26 cellular contexts compared by ENCODE assay signal in genomic region chr2:198387677-198388076, GRCh38.
DNase-seq lines count a peak whose midpoint lies in the region; ATAC-seq and TF ChIP-seq lines count a peak whose summit lies in the region.
"Had no signal": no experiment of that assay in that cellular context is flagged by ENCODE, and none has a peak within 500 bp of the region (broad histone marks: within the 10 kb centered on the region; RNA-seq: fewer than 3 reads in every experiment).

No MANE protein-coding gene starts in this region.

- TF ChIP-seq CTCF in mucosa of descending colon (IDR thresholded peaks at IDR 0.05), result no peak

- intact Hi-C loops in left colon (cut with DNase I, micrococcal nuclease) (no loop called here), mucosa of descending colon (cut with DNase I, micrococcal nuclease) (no loop called here)

- CTCF ChIA-PET in HEK293T (lab: Yijun Ruan, JAX), result no interaction called here

- ATAC-seq in left colon (peak; percentile 82), mucosa of descending colon (peak; percentile 58)
- ATAC-seq: A549; CD8-positive, alpha-beta T cell had no signal

- no peaks in the 10 kb centered on the region for H3K4me1 ChIP-seq in mucosa of descending colon (ENCODE audit: low read depth)
- H3K4me1 ChIP-seq: A549, BE2C, Caco-2 had no signal

- DNase-seq in left colon (no peak), mucosa of descending colon (no peak), HEK293T (ENCODE audit: extremely low spot score) (no peak), occipital lobe (lab: John Stamatoyannopoulos, UW) (no peak)
- DNase-seq: 8988T; ACHN; AML-193; BE2C; C1 segment of cervical spinal cord; Caco-2; Calu3; CD4-positive, alpha-beta memory T cell; CD4-positive, alpha-beta T cell; CD4-positive, CD25-positive, alpha-beta regulatory T cell; CD8-positive, alpha-beta memory T cell; CD8-positive, alpha-beta T cell; DMS 273 treated with DMSO at 0.1 percent for 48 hours; DMS153; DMS53; DMS79; DMS79 treated with DMSO at 0.1 percent for 48 hours; DND-41; EL had no signal

- POLR2A ChIA-PET in HEK293T (lab: Yijun Ruan, JAX), result no interaction called here

- no peaks in the 10 kb centered on the region for H3K36me3 ChIP-seq in mucosa of descending colon (ENCODE audit: low read depth)
- H3K36me3 ChIP-seq: BE2C; BLaER1; BLaER1 treated with 17β-estradiol and CSF1 and Interleukin-3, amounts not matched to agents 10 nM and 100 nM had no signal

- H3K9me3 ChIP-seq in mucosa of descending colon, result no peaks in the 10 kb centered on the region
- H3K9me3 ChIP-seq: A549; BE2C; BLaER1; BLaER1 treated with 17β-estradiol and CSF1 and Interleukin-3, amounts not matched to agents 10 nM and 100 nM; Caco-2 had no signal

- H3K4me3 ChIP-seq in mucosa of descending colon, result no peak overlapping the region
- H3K4me3 ChIP-seq: A549; BLaER1; BLaER1 treated with 17β-estradiol and CSF1 and Interleukin-3, amounts not matched to agents 10 nM and 100 nM had no signal

TF ChIP-seq in HEK293T, 16 proteins besides CTCF, POLR2A, EP300 and RAD21:
- TF ChIP-seq FOXA1 (IDR thresholded peaks at IDR 0.05) (no peak), ZNF384 (IDR thresholded peaks at IDR 0.05) (no peak), L3MBTL2 (conservative IDR thresholded peaks at IDR 0.05) (no peak)
